In genomic region chr3:66115858-66116654, GRCh38 we compare ENCODE assay signal across 8 cellular contexts.
A peak's percentile ranks its signal among the peaks of the same experiment; 100 is the strongest.
DNase-seq lines count a peak whose midpoint lies in the region; ATAC-seq and TF ChIP-seq lines count a peak whose summit lies in the region.

No MANE protein-coding gene starts in this region.

- peak overlapping the region; percentile 0 for H2AFZ ChIP-seq in smooth muscle cell (ENCODE audit: low read depth)

- no peak overlapping the region for H3K4me2 ChIP-seq in smooth muscle cell

- H3K27me3 ChIP-seq in breast epithelium (no peaks in the 10 kb centered on the region), iPS DF 6.9 (ENCODE audit: control insufficient read depth, insufficient read depth, low read length) (no peaks in the 10 kb centered on the region), smooth muscle cell (ENCODE audit: low read depth) (no peaks in the 10 kb centered on the region)

- H3K79me2 ChIP-seq in smooth muscle cell (ENCODE audit: low read depth) = no peaks in the 10 kb centered on the region

- intact Hi-C loops in breast epithelium (cut with DNase I; ENCODE audit: low total_unique reads) = no loop called here

- H3K27ac ChIP-seq in breast epithelium (peak overlapping the region; percentile 90), iPS DF 6.9 (ENCODE audit: low read length) (no peak overlapping the region), smooth muscle cell (ENCODE audit: low read depth) (peak overlapping the region; percentile 86)

- peak overlapping the region; percentile 65 for H3K9ac ChIP-seq in smooth muscle cell (ENCODE audit: low read depth)

- H4K20me1 ChIP-seq in smooth muscle cell (ENCODE audit: low read depth) = no peaks in the 10 kb centered on the region

- WGBS in iPS DF 6.9 (ENCODE audit: insufficient coverage, insufficient read length) = no CpG with 5 or more reads among the region's 6 CpGs
- WGBS in smooth muscle cell (ENCODE audit: low lambda C conversion rate) = 57% methylated on average over 6 of the region's 6 CpGs

- H3K4me3 ChIP-seq in breast epithelium (no peak overlapping the region), iPS DF 6.9 (ENCODE audit: low read length) (no peak overlapping the region), smooth muscle cell (no peak overlapping the region)

- H3K4me1 ChIP-seq in breast epithelium = no peaks in the 10 kb centered on the region
- H3K4me1 ChIP-seq in iPS DF 6.9 (ENCODE audit: control insufficient read depth, insufficient read depth, low read length) = no peaks in the 10 kb centered on the region
- no peaks in the 10 kb centered on the region for H3K4me1 ChIP-seq in smooth muscle cell (ENCODE audit: low read depth)

- TF ChIP-seq CTCF in breast epithelium (IDR thresholded peaks at IDR 0.05) (no peak), smooth muscle cell (IDR thresholded peaks at IDR 0.05; ENCODE audit: borderline replicate concordance, insufficient read depth, poor library complexity, severe bottlenecking) (no peak)

- H3K36me3 ChIP-seq in breast epithelium = no peaks in the 10 kb centered on the region
- no peaks in the 10 kb centered on the region for H3K36me3 ChIP-seq in iPS DF 6.9 (ENCODE audit: control insufficient read depth, insufficient read depth, low read length)
- H3K36me3 ChIP-seq in smooth muscle cell (ENCODE audit: low read depth) = no peaks in the 10 kb centered on the region

- no peak for TF ChIP-seq POLR2A in breast epithelium (IDR thresholded peaks at IDR 0.05)

- ATAC-seq in HG03175 (IDR thresholded peaks at IDR 0.05; ENCODE audit: unreplicated experiment) (no peak), GM21529 (IDR thresholded peaks at IDR 0.05; ENCODE audit: unreplicated experiment) (no peak)

- H3F3A ChIP-seq in smooth muscle cell (ENCODE audit: low read depth) = no peaks in the 10 kb centered on the region

- H3K9me3 ChIP-seq in breast epithelium (no peaks in the 10 kb centered on the region), iPS DF 6.9 (ENCODE audit: control insufficient read depth, insufficient read depth, low read length) (no peaks in the 10 kb centered on the region), smooth muscle cell (replicated peaks; ENCODE audit: low read depth) (no peaks in the 10 kb centered on the region)

- peak; percentile 63 for DNase-seq in HK-2 (ENCODE audit: unreplicated experiment)
- DNase-seq in breast epithelium (ENCODE audit: low spot score in 2 of 2) = peak; percentile 55 to 88
- peak; percentile 50 for DNase-seq in iPS DF 6.9 (ENCODE audit: low read depth, low spot score)
- no peak for DNase-seq in smooth muscle cell (lab: John Stamatoyannopoulos, UW; ENCODE audit: unreplicated experiment)
- no peak for DNase-seq in SKM-1 treated with dmso at 0.1 percent for 144 hours (lab: John Stamatoyannopoulos, UW; ENCODE audit: unreplicated experiment)
- DNase-seq in NCI-H1436 (lab: John Stamatoyannopoulos, UW) = no peak

Comparison
In these comparisons a context has a peak if more than half of its experiments do, and no peak if none do; other contexts are left out.
1. DNase-seq: peak in HK-2 (single experiment), breast epithelium (2 of 2) and iPS DF 6.9 (single experiment); none in smooth muscle cell (single experiment), SKM-1 treated with dmso at 0.1 percent for 144 hours (single experiment) and NCI-H1436 (single experiment).